Comparison of ENCODE assay signal across 1 cellular context in genomic region chr19:34217952-34218817, GRCh38.
A peak's percentile ranks its signal among the peaks of the same experiment; 100 is the strongest.
TF ChIP-seq lines count a peak whose summit lies in the region.

No MANE protein-coding gene starts in this region.

TF ChIP-seq in GM12878, 131 proteins besides CTCF, POLR2A, EP300 and RAD21 (continued from another document):
- peak; percentile 49; the same call in 1 of the 2 replicates for TF ChIP-seq ATF7 (IDR thresholded peaks at IDR 0.05; ENCODE audit: low read depth)
- TF ChIP-seq IRF5 (IDR thresholded peaks at IDR 0.05; ENCODE audit: borderline replicate concordance): peak; percentile 54; the same call in 1 of the 2 replicates
- peak in 1 of 2 experiments; percentile 41; a peak in 1 of 4 replicates for TF ChIP-seq BHLHE40 (IDR thresholded peaks at IDR 0.05; ENCODE audit: borderline replicate concordance in 1 of 2, low read depth in 2 of 2, low read length in 1 of 2)
- TF ChIP-seq RELB (IDR thresholded peaks at IDR 0.05; ENCODE audit: low read depth): peak; percentile 46; the same call in 1 of the 2 replicates
- 0 out of 2 replicates have a peak, but pooled peaks have one; percentile 51 for TF ChIP-seq ZNF217 (IDR thresholded peaks at IDR 0.05)
- TF ChIP-seq E2F4 (IDR thresholded peaks at IDR 0.05; ENCODE audit: low read depth, low read length): no peak
- TF ChIP-seq, protein P1, sequence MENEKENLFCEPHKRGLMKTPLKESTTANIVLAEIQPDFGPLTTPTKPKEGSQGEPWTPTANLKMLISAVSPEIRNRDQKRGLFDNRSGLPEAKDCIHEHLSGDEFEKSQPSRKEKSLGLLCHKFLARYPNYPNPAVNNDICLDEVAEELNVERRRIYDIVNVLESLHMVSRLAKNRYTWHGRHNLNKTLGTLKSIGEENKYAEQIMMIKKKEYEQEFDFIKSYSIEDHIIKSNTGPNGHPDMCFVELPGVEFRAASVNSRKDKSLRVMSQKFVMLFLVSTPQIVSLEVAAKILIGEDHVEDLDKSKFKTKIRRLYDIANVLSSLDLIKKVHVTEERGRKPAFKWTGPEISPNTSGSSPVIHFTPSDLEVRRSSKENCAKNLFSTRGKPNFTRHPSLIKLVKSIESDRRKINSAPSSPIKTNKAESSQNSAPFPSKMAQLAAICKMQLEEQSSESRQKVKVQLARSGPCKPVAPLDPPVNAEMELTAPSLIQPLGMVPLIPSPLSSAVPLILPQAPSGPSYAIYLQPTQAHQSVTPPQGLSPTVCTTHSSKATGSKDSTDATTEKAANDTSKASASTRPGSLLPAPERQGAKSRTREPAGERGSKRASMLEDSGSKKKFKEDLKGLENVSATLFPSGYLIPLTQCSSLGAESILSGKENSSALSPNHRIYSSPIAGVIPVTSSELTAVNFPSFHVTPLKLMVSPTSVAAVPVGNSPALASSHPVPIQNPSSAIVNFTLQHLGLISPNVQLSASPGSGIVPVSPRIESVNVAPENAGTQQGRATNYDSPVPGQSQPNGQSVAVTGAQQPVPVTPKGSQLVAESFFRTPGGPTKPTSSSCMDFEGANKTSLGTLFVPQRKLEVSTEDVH (IDR thresholded peaks at IDR 0.05; ENCODE audit: low read depth, partially characterized antibody): no peak
- TF ChIP-seq, protein P2, sequence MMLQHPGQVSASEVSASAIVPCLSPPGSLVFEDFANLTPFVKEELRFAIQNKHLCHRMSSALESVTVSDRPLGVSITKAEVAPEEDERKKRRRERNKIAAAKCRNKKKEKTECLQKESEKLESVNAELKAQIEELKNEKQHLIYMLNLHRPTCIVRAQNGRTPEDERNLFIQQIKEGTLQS (IDR thresholded peaks at IDR 0.05; ENCODE audit: borderline replicate concordance, extremely low read depth, low read depth, low read length): no peak
- TF ChIP-seq NBN (IDR thresholded peaks at IDR 0.05): 0 out of 2 replicates have a peak, but pooled peaks have one; percentile 42
- TF ChIP-seq MXI1 (IDR thresholded peaks at IDR 0.05; ENCODE audit: low read depth, low read length): no peak
- TF ChIP-seq BACH1 (IDR thresholded peaks at IDR 0.05; ENCODE audit: borderline replicate concordance): no peak
- peak; percentile 60; the same call in 1 of the 2 replicates for TF ChIP-seq NFIC (IDR thresholded peaks at IDR 0.05; ENCODE audit: low read depth, low read length)
- peak; percentile 82 for TF ChIP-seq NR2F1 (conservative IDR thresholded peaks at IDR 0.05)
- 0 out of 2 replicates have a peak, but pooled peaks have one; percentile 32 for TF ChIP-seq EED (IDR thresholded peaks at IDR 0.05; ENCODE audit: low read depth)
- peak; percentile 54; the same call in 1 of the 2 replicates for TF ChIP-seq RAD51 (IDR thresholded peaks at IDR 0.05)
- TF ChIP-seq MLLT1 (IDR thresholded peaks at IDR 0.05): peak; percentile 87
- TF ChIP-seq, protein P3, sequence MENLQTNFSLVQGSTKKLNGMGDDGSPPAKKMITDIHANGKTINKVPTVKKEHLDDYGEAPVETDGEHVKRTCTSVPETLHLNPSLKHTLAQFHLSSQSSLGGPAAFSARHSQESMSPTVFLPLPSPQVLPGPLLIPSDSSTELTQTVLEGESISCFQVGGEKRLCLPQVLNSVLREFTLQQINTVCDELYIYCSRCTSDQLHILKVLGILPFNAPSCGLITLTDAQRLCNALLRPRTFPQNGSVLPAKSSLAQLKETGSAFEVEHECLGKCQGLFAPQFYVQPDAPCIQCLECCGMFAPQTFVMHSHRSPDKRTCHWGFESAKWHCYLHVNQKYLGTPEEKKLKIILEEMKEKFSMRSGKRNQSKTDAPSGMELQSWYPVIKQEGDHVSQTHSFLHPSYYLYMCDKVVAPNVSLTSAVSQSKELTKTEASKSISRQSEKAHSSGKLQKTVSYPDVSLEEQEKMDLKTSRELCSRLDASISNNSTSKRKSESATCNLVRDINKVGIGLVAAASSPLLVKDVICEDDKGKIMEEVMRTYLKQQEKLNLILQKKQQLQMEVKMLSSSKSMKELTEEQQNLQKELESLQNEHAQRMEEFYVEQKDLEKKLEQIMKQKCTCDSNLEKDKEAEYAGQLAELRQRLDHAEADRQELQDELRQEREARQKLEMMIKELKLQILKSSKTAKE (IDR thresholded peaks at IDR 0.05; ENCODE audit: low read depth, poor library complexity, severe bottlenecking): peak; percentile 68
- no peak for TF ChIP-seq TARDBP (IDR thresholded peaks at IDR 0.05; ENCODE audit: borderline replicate concordance)
- TF ChIP-seq IKZF1 (conservative IDR thresholded peaks at IDR 0.05): peak; percentile 63
- TF ChIP-seq MTA2 (IDR thresholded peaks at IDR 0.05; ENCODE audit: low read depth): peak; percentile 87
- TF ChIP-seq SPI1 (IDR thresholded peaks at IDR 0.05; ENCODE audit: borderline replicate concordance, insufficient read depth, low read depth, low read length): peak; percentile 62; the same call in 1 of the 2 replicates
- TF ChIP-seq, protein P4, sequence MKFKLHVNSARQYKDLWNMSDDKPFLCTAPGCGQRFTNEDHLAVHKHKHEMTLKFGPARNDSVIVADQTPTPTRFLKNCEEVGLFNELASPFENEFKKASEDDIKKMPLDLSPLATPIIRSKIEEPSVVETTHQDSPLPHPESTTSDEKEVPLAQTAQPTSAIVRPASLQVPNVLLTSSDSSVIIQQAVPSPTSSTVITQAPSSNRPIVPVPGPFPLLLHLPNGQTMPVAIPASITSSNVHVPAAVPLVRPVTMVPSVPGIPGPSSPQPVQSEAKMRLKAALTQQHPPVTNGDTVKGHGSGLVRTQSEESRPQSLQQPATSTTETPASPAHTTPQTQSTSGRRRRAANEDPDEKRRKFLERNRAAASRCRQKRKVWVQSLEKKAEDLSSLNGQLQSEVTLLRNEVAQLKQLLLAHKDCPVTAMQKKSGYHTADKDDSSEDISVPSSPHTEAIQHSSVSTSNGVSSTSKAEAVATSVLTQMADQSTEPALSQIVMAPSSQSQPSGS (IDR thresholded peaks at IDR 0.05; ENCODE audit: low read length): 0 out of 2 replicates have a peak, but pooled peaks have one; percentile 19
- no peak for TF ChIP-seq CEBPZ (IDR thresholded peaks at IDR 0.05; ENCODE audit: low read depth, low read length)
- TF ChIP-seq, protein P5, sequence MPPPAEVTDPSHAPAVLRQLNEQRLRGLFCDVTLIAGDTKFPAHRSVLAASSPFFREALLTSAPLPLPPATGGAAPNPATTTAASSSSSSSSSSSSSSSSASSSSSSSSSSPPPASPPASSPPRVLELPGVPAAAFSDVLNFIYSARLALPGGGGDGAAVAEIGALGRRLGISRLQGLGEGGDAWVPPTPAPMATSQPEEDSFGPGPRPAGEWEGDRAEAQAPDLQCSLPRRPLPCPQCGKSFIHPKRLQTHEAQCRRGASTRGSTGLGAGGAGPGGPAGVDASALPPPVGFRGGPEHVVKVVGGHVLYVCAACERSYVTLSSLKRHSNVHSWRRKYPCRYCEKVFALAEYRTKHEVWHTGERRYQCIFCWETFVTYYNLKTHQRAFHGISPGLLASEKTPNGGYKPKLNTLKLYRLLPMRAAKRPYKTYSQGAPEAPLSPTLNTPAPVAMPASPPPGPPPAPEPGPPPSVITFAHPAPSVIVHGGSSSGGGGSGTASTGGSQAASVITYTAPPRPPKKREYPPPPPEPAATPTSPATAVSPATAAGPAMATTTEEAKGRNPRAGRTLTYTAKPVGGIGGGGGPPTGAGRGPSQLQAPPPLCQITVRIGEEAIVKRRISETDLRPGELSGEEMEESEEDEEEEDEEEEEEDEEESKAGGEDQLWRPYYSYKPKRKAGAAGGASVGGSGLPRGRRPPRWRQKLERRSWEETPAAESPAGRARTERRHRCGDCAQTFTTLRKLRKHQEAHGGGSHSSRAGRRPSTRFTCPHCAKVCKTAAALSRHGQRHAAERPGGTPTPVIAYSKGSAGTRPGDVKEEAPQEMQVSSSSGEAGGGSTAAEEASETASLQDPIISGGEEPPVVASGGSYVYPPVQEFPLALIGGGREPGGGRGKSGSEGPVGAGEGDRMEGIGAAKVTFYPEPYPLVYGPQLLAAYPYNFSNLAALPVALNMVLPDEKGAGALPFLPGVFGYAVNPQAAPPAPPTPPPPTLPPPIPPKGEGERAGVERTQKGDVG (CRISPR knock-in tag; IDR thresholded peaks at IDR 0.05): no peak
